1 cellular context compared by ENCODE assay signal in the genomic region with DNA sequence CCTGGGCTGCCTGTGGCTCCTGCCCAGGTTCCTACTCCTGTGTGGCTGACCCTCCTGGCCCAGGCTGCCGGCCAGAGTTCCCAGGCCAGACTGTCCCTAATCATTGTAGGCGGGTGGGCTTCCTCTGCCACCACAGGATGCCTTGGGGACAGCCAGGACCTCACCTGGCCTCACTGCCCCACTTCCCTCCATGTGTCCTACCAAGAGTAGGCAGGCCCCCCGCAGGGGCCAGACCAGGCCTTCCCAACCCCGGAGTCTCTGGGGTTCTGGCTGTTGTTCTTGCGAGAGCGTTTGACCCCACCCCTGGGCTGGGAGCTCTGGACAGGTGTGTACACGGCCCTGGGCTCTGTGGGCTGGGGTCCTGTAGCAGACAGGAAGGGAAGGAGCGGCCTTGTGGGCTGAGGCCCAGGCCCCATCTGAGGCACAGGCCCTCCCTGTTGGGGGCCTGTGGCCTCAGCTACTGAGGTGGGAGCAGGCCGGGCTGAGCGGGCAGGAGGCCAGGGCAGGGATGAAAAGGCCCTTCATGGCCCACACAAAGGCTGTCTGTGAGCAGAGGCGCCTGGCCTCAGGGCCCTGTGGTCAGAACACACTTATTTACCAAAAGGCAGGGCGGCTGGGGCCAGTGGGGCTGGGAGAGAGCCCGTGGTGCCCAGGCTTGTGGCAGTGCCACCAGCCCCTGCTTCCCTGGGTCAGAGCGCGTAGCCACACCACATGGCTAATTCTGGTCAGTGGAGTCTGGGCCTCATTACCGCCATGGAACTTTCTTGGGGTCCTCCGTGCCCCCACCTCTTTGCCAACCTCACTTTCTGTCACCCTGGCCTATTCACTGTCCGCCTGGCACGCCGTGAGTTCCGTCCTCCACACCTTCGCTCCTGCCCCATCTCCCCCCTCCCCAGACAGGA.
TF ChIP-seq lines count a peak whose summit lies in the region.

No MANE protein-coding gene starts in this region.

TF ChIP-seq in HepG2, 621 proteins besides CTCF, POLR2A, EP300 and RAD21 (continued from another document and continues in another):
- TF ChIP-seq, protein P1, sequence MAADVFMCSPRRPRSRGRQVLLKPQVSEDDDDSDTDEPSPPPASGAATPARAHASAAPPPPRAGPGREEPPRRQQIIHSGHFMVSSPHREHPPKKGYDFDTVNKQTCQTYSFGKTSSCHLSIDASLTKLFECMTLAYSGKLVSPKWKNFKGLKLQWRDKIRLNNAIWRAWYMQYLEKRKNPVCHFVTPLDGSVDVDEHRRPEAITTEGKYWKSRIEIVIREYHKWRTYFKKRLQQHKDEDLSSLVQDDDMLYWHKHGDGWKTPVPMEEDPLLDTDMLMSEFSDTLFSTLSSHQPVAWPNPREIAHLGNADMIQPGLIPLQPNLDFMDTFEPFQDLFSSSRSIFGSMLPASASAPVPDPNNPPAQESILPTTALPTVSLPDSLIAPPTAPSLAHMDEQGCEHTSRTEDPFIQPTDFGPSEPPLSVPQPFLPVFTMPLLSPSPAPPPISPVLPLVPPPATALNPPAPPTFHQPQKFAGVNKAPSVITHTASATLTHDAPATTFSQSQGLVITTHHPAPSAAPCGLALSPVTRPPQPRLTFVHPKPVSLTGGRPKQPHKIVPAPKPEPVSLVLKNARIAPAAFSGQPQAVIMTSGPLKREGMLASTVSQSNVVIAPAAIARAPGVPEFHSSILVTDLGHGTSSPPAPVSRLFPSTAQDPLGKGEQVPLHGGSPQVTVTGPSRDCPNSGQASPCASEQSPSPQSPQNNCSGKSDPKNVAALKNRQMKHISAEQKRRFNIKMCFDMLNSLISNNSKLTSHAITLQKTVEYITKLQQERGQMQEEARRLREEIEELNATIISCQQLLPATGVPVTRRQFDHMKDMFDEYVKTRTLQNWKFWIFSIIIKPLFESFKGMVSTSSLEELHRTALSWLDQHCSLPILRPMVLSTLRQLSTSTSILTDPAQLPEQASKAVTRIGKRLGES (CRISPR knock-in tag; IDR thresholded peaks at IDR 0.05; ENCODE audit: borderline replicate concordance) = no peak
- TF ChIP-seq POGZ (CRISPR knock-in tag; IDR thresholded peaks at IDR 0.05) (peak; percentile 53; the same call in 1 of the 2 replicates), NFE2L1 (CRISPR knock-in tag; IDR thresholded peaks at IDR 0.05; ENCODE audit: borderline replicate concordance) (peak; percentile 28; the same call in 1 of the 2 replicates), NONO (IDR thresholded peaks at IDR 0.05) (no peak), NONO (CRISPR knock-in tag; conservative IDR thresholded peaks at IDR 0.05) (peak; percentile 65), SP4 (CRISPR knock-in tag; IDR thresholded peaks at IDR 0.05) (peak; percentile 79), ZBTB20 (CRISPR knock-in tag; IDR thresholded peaks at IDR 0.05; ENCODE audit: borderline replicate concordance, low read depth) (0 out of 2 replicates have a peak, but pooled peaks have one; percentile 7), ZNF720 (CRISPR knock-in tag; IDR thresholded peaks at IDR 0.05) (no peak), ZNF557 (CRISPR knock-in tag; IDR thresholded peaks at IDR 0.05) (no peak), SAFB2 (CRISPR knock-in tag; IDR thresholded peaks at IDR 0.05; ENCODE audit: borderline replicate concordance, low read depth) (no peak; the same call in 1 of the 2 replicates), ZC3H4 (CRISPR knock-in tag; IDR thresholded peaks at IDR 0.05; ENCODE audit: borderline replicate concordance) (no peak; the same call in 1 of the 2 replicates), ZMYM2 (CRISPR knock-in tag; IDR thresholded peaks at IDR 0.05) (peak; percentile 49; the same call in 1 of the 2 replicates), PCBP2 (optimal IDR thresholded peaks at IDR 0.05; ENCODE audit: low read depth, low read length, poor library complexity, severe bottlenecking) (no peak), AKAP8 (CRISPR knock-in tag; IDR thresholded peaks at IDR 0.05) (peak; percentile 87; the same call in 1 of the 2 replicates), SPEN (CRISPR knock-in tag; IDR thresholded peaks at IDR 0.05; ENCODE audit: low read depth) (peak; percentile 98; the same call in 1 of the 2 replicates), ZNF10 (CRISPR knock-in tag; IDR thresholded peaks at IDR 0.05; ENCODE audit: borderline replicate concordance, low read depth) (peak; percentile 13; the same call in 1 of the 2 replicates), ZNF282 (IDR thresholded peaks at IDR 0.05; ENCODE audit: partially characterized antibody) (no peak), ZNF615 (CRISPR knock-in tag; IDR thresholded peaks at IDR 0.05; ENCODE audit: borderline replicate concordance) (no peak), ZNF670 (CRISPR knock-in tag; IDR thresholded peaks at IDR 0.05; ENCODE audit: borderline replicate concordance) (no peak), DMAP1 (CRISPR knock-in tag; IDR thresholded peaks at IDR 0.05) (no peak), JUND (CRISPR knock-in tag; IDR thresholded peaks at IDR 0.05) (no peak), ZFYVE20 (CRISPR knock-in tag; IDR thresholded peaks at IDR 0.05; ENCODE audit: borderline replicate concordance, low read depth) (no peak; the same call in 1 of the 2 replicates), MBNL3 (CRISPR knock-in tag; conservative IDR thresholded peaks at IDR 0.05) (no peak), NFKB2 (CRISPR knock-in tag; IDR thresholded peaks at IDR 0.05; ENCODE audit: borderline replicate concordance) (0 out of 2 replicates have a peak, but pooled peaks have one; percentile 21), ZMYM3 (CRISPR knock-in tag; IDR thresholded peaks at IDR 0.05) (peak; percentile 40), FIP1L1 (IDR thresholded peaks at IDR 0.05; ENCODE audit: borderline replicate concordance, insufficient read depth, low read depth, low read length) (no peak; the same call in 1 of the 2 replicates), ZNF652 (CRISPR knock-in tag; IDR thresholded peaks at IDR 0.05; ENCODE audit: borderline replicate concordance, low read depth) (no peak), ZNF780A (CRISPR knock-in tag; IDR thresholded peaks at IDR 0.05) (no peak), ZSCAN31 (CRISPR knock-in tag; IDR thresholded peaks at IDR 0.05; ENCODE audit: low read depth) (peak; percentile 66; the same call in 1 of the 2 replicates), SMAD1 (CRISPR knock-in tag; IDR thresholded peaks at IDR 0.05; ENCODE audit: borderline replicate concordance, low read depth) (peak; percentile 85; the same call in 1 of the 2 replicates), RARA (CRISPR knock-in tag; IDR thresholded peaks at IDR 0.05) (peak; percentile 58), SMARCC2 (IDR thresholded peaks at IDR 0.05) (no peak), ZNF766 (CRISPR knock-in tag; IDR thresholded peaks at IDR 0.05; ENCODE audit: borderline replicate concordance) (0 out of 2 replicates have a peak, but pooled peaks have one; percentile 6), HNRNPK (IDR thresholded peaks at IDR 0.05; ENCODE audit: low read depth, low read length, poor library complexity, severe bottlenecking) (peak; percentile 20), ZKSCAN8 (CRISPR knock-in tag; IDR thresholded peaks at IDR 0.05; ENCODE audit: borderline replicate concordance) (no peak; the same call in 1 of the 2 replicates), ZNF569 (CRISPR knock-in tag; IDR thresholded peaks at IDR 0.05; ENCODE audit: borderline replicate concordance) (no peak), FOXJ3 (CRISPR knock-in tag; IDR thresholded peaks at IDR 0.05; ENCODE audit: borderline replicate concordance) (peak; percentile 21; the same call in 1 of the 2 replicates), ZNF34 (CRISPR knock-in tag; IDR thresholded peaks at IDR 0.05; ENCODE audit: borderline replicate concordance) (peak; percentile 98), NAIF1 (CRISPR knock-in tag; IDR thresholded peaks at IDR 0.05; ENCODE audit: borderline replicate concordance) (no peak), NR2F6 (IDR thresholded peaks at IDR 0.05) (peak; percentile 49), NR2F6 (CRISPR knock-in tag; IDR thresholded peaks at IDR 0.05) (peak; percentile 49; the same call in 1 of the 2 replicates), HMG20A (CRISPR knock-in tag; IDR thresholded peaks at IDR 0.05; ENCODE audit: borderline replicate concordance) (peak; percentile 47; the same call in 1 of the 2 replicates)
- TF ChIP-seq, protein P2, sequence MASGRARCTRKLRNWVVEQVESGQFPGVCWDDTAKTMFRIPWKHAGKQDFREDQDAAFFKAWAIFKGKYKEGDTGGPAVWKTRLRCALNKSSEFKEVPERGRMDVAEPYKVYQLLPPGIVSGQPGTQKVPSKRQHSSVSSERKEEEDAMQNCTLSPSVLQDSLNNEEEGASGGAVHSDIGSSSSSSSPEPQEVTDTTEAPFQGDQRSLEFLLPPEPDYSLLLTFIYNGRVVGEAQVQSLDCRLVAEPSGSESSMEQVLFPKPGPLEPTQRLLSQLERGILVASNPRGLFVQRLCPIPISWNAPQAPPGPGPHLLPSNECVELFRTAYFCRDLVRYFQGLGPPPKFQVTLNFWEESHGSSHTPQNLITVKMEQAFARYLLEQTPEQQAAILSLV (CRISPR knock-in tag; IDR thresholded peaks at IDR 0.05; ENCODE audit: borderline replicate concordance) = no peak
- TF ChIP-seq, protein P3, sequence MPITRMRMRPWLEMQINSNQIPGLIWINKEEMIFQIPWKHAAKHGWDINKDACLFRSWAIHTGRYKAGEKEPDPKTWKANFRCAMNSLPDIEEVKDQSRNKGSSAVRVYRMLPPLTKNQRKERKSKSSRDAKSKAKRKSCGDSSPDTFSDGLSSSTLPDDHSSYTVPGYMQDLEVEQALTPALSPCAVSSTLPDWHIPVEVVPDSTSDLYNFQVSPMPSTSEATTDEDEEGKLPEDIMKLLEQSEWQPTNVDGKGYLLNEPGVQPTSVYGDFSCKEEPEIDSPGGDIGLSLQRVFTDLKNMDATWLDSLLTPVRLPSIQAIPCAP (CRISPR knock-in tag; IDR thresholded peaks at IDR 0.05; ENCODE audit: low read depth) = no peak; the same call in 1 of the 2 replicates
- TF ChIP-seq, protein P4, sequence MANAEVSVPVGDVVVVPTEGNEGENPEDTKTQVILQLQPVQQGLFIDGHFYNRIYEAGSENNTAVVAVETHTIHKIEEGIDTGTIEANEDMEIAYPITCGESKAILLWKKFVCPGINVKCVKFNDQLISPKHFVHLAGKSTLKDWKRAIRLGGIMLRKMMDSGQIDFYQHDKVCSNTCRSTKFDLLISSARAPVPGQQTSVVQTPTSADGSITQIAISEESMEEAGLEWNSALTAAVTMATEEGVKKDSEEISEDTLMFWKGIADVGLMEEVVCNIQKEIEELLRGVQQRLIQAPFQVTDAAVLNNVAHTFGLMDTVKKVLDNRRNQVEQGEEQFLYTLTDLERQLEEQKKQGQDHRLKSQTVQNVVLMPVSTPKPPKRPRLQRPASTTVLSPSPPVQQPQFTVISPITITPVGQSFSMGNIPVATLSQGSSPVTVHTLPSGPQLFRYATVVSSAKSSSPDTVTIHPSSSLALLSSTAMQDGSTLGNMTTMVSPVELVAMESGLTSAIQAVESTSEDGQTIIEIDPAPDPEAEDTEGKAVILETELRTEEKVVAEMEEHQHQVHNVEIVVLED (CRISPR knock-in tag; IDR thresholded peaks at IDR 0.05; ENCODE audit: borderline replicate concordance) = 0 out of 2 replicates have a peak, but pooled peaks have one; percentile 21
- TF ChIP-seq, protein P5, sequence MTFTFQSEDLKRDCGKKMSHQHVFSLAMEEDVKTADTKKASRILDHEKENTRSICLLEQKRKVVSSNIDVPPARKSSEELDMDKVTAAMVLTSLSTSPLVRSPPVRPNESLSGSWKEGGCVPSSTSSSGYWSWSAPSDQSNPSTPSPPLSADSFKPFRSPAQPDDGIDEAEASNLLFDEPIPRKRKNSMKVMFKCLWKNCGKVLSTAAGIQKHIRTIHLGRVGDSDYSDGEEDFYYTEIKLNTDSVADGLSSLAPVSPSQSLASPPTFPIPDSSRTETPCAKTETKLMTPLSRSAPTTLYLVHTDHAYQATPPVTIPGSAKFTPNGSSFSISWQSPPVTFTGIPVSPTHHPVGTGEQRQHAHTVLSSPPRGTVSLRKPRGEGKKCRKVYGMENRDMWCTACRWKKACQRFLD (CRISPR knock-in tag; IDR thresholded peaks at IDR 0.05; ENCODE audit: borderline replicate concordance) = no peak
- TF ChIP-seq, protein P6, sequence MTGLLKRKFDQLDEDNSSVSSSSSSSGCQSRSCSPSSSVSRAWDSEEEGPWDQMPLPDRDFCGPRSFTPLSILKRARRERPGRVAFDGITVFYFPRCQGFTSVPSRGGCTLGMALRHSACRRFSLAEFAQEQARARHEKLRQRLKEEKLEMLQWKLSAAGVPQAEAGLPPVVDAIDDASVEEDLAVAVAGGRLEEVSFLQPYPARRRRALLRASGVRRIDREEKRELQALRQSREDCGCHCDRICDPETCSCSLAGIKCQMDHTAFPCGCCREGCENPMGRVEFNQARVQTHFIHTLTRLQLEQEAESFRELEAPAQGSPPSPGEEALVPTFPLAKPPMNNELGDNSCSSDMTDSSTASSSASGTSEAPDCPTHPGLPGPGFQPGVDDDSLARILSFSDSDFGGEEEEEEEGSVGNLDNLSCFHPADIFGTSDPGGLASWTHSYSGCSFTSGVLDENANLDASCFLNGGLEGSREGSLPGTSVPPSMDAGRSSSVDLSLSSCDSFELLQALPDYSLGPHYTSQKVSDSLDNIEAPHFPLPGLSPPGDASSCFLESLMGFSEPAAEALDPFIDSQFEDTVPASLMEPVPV (CRISPR knock-in tag; IDR thresholded peaks at IDR 0.05) = peak; percentile 93
- TF ChIP-seq, protein P7, sequence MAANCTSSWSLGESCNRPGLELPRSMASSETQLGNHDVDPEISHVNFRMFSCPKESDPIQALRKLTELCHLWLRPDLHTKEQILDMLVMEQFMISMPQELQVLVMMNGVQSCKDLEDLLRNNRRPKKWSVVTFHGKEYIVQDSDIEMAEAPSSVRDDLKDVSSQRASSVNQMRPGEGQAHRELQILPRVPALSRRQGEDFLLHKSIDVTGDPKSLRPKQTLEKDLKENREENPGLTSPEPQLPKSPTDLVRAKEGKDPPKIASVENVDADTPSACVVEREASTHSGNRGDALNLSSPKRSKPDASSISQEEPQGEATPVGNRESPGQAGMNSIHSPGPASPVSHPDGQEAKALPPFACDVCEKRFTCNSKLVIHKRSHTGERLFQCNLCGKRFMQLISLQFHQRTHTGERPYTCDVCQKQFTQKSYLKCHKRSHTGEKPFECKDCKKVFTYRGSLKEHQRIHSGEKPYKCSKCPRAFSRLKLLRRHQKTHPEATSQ (CRISPR knock-in tag; IDR thresholded peaks at IDR 0.05; ENCODE audit: borderline replicate concordance) = 0 out of 2 replicates have a peak, but pooled peaks have one; percentile 77
- TF ChIP-seq, protein P8, sequence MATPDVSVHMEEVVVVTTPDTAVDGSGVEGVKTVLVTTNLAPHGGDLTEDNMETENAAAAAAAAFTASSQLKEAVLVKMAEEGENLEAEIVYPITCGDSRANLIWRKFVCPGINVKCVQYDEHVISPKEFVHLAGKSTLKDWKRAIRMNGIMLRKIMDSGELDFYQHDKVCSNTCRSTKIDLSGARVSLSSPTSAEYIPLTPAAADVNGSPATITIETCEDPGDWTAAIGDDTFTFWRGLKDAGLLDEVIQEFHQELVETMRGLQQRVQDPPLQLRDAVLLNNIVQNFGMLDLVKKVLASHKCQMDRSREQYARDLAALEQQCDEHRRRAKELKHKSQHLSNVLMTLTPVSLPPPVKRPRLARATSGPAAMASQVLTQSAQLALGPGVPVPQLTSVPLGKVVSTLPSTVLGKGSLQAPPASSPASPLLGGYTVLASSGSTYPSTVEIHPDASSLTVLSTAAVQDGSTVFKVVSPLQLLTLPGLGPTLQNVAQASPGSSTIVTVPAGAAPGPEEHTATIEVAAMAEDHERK (CRISPR knock-in tag; IDR thresholded peaks at IDR 0.05; ENCODE audit: low read depth) = no peak
- TF ChIP-seq, protein P9, sequence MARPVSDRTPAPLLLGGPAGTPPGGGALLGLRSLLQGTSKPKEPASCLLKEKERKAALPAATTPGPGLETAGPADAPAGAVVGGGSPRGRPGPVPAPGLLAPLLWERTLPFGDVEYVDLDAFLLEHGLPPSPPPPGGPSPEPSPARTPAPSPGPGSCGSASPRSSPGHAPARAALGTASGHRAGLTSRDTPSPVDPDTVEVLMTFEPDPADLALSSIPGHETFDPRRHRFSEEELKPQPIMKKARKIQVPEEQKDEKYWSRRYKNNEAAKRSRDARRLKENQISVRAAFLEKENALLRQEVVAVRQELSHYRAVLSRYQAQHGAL (CRISPR knock-in tag; IDR thresholded peaks at IDR 0.05; ENCODE audit: not compliant biosample characterization) = no peak
